Comparison of ENCODE assay signal across 18 cellular contexts in genomic region chr2:926259-926780, GRCh38. TPM values are rescaled to one million over a fixed set of nuclear protein-coding genes. Genes with fewer than 3 reads are reported as not detected.
DNase-seq lines count a peak whose midpoint lies in the region; ATAC-seq, FAIRE-seq and TF ChIP-seq lines count a peak whose summit lies in the region.
"Had no signal": no experiment of that assay in that cellular context is flagged by ENCODE, and none has a peak within 500 bp of the region (broad histone marks: within the 10 kb centered on the region; RNA-seq: fewer than 3 reads in every experiment).

No MANE protein-coding gene starts in this region.

- intact Hi-C loops in Right ventricle myocardium superior (cut with DNase I): no loop called here

- H3K79me2 ChIP-seq in GM23338 (replicated peaks; ENCODE audit: insufficient read depth) (no peaks in the 10 kb centered on the region), H1 (ENCODE audit: control insufficient read depth in 1 of 2, insufficient read depth in 2 of 2, low read length in 2 of 2) (no peaks in the 10 kb centered on the region)

- H3K27me3 ChIP-seq in right atrium auricular region (no peaks in the 10 kb centered on the region), GM23338 (ENCODE audit: insufficient read depth) (peaks cover 11% of the 10 kb centered on the region; the same call in 1 of the 2 replicates), H1 (replicated peaks in 1 of 4; ENCODE audit: control insufficient read depth in 3 of 4, extremely low read depth in 1 of 4, insufficient read depth in 3 of 4, low read length in 3 of 4) (peaks cover 0 to 7% (median 2%) of the 10 kb centered on the region in 4 experiments; a peak in 3 of 7 replicates), MG63 (no peaks in the 10 kb centered on the region)
- H3K27me3 ChIP-seq: BLaER1 had no signal

- TF ChIP-seq EP300 in H1 (IDR thresholded peaks at IDR 0.05; ENCODE audit: borderline replicate concordance in 1 of 2, low read depth in 2 of 2, low read length in 2 of 2): no peak

- H3K9me3 Mint-ChIP-seq in GM23338 (peaks cover 21% of the 10 kb centered on the region), HFFc6 (peaks cover 17% of the 10 kb centered on the region)
- H3K9me3 Mint-ChIP-seq: CD4-positive, alpha-beta memory T cell had no signal

- H2BK5ac ChIP-seq in H1 (ENCODE audit: low read depth, low read length): peak overlapping the region; percentile 94; the same call in 1 of the 2 replicates

- ATAC-seq in Right ventricle myocardium superior (ENCODE audit: poor library complexity) (peak; percentile 73), GM23338 (no peak)
- ATAC-seq: GM12878 had no signal

- TF ChIP-seq CTCF in right atrium auricular region (IDR thresholded peaks at IDR 0.05) (no peak), GM23338 (conservative IDR thresholded peaks at IDR 0.05; ENCODE audit: low read depth in 2 of 2) (no peak), H1 (IDR thresholded peaks at IDR 0.05; ENCODE audit: control extremely low read depth in 1 of 3, insufficient read depth in 1 of 3, low read depth in 1 of 3, low read length in 3 of 3) (no peak), HFFc6 (IDR thresholded peaks at IDR 0.05) (no peak)

- H2BK120ac ChIP-seq in H1 (replicated peaks; ENCODE audit: low read depth, low read length): peak overlapping the region; percentile 16

- no peak overlapping the region for H3K9ac ChIP-seq in H1 (replicated peaks in 1 of 4; ENCODE audit: extremely low read depth in 1 of 4, low read depth in 3 of 4, low read length in 3 of 4)
- H3K9ac ChIP-seq: BLaER1 had no signal

- no peak overlapping the region for H4K8ac ChIP-seq in H1 (ENCODE audit: extremely low read depth, insufficient read depth, low read length)

- 90% methylated on average over 12 of the region's 12 CpGs; no CpG with 5 or more reads in 1 of the 2 experiments for WGBS in H1 (ENCODE audit: extremely low coverage in 1 of 2, insufficient coverage in 1 of 2, insufficient read length in 1 of 2, insufficient replicate concordance in 2 of 2, low coverage in 1 of 2, low lambda C conversion rate in 2 of 2, missing lambda C conversion rate in 1 of 2), 2 experiments

- H3K56ac ChIP-seq in H1 (replicated peaks; ENCODE audit: insufficient read length, low read depth, low read length): no peak overlapping the region

- FAIRE-seq in H1 (lab: Jason Lieb, UNC): no peak
- FAIRE-seq: GM12878, HTR-8/SVneo had no signal

- H3K4me2 ChIP-seq in GM23338: peak overlapping the region; percentile 4; the same call in 1 of the 2 replicates
- no peak overlapping the region for H3K4me2 ChIP-seq in H1 (ENCODE audit: insufficient read depth in 1 of 2, low read depth in 2 of 2, low read length in 2 of 2)
- H3K4me2 ChIP-seq: BLaER1 had no signal

- H3K4me3 ChIP-seq in right atrium auricular region (no peak overlapping the region), GM23338 (no peak overlapping the region), H1 (ENCODE audit: extremely low read depth in 1 of 4, insufficient read depth in 2 of 4, low read depth in 3 of 4, low read length in 4 of 4) (no peak overlapping the region), MG63 (no peak overlapping the region)
- H3K4me3 ChIP-seq: BLaER1, GM12878, HAP-1 had no signal

- H3K79me1 ChIP-seq in H1 (ENCODE audit: low read depth, low read length): no peaks in the 10 kb centered on the region

- 0 out of 2 replicates have a peak, but pooled peaks cover 4% of the 10 kb centered on the region for H3K9me2 ChIP-seq in GM23338 (ENCODE audit: insufficient read depth)

- TF ChIP-seq POLR2A in H1 (IDR thresholded peaks at IDR 0.05; ENCODE audit: control extremely low read depth in 1 of 2, low read depth in 2 of 2, low read length in 2 of 2): no peak

- H3K4me1 Mint-ChIP-seq in GM23338 (peaks cover 33% of the 10 kb centered on the region), HFFc6 (ENCODE audit: low read depth) (no peaks in the 10 kb centered on the region)
- H3K4me1 Mint-ChIP-seq: CD14-positive monocyte had no signal

- H2BK20ac ChIP-seq in H1 (ENCODE audit: low read length): peak overlapping the region; percentile 15; the same call in 1 of the 2 replicates

- DNase-seq in Right ventricle myocardium superior (no peak), right atrium auricular region (ENCODE audit: low spot score) (no peak), GM23338 (ENCODE audit: low spot score) (no peak), H1 (ENCODE audit: low read depth in 1 of 2, low spot score in 2 of 2) (no peak), HFFc6 (no peak), MG63 (no peak)
- DNase-seq in stimulated activated CD4-positive, alpha-beta T cell treated with anti-CD3 and anti-CD28 coated beads, Interleukin-4, amount 100 ng/mL, for 24 hours: no peak
- DNase-seq: 8988T; CD4-positive, alpha-beta memory T cell; DMS153; DMS79; IMR-90 had no signal

- no peak overlapping the region for H3K23ac ChIP-seq in H1 (ENCODE audit: insufficient read length)

- H3F3A ChIP-seq in GM23338 (replicated peaks; ENCODE audit: low read depth): peaks cover 15% of the 10 kb centered on the region

- no peak overlapping the region for H3K27ac ChIP-seq in right atrium auricular region
- H3K27ac ChIP-seq in GM23338 (ENCODE audit: low read depth): no peak overlapping the region
- no peak overlapping the region for H3K27ac ChIP-seq in H1 (ENCODE audit: low read depth, low read length)
- H3K27ac ChIP-seq: BLaER1 had no signal

- peak overlapping the region; percentile 60 for H3K18ac ChIP-seq in H1 (ENCODE audit: extremely low read depth, low read length)

- POLR2A ChIA-PET in H1 (lab: Charles Lee; ENCODE audit: partially characterized antibody): no interaction called here

- H3K4me3 Mint-ChIP-seq in GM23338 (no peak overlapping the region), HFFc6 (no peak overlapping the region)
- H3K4me3 Mint-ChIP-seq: CD14-positive monocyte; CD4-positive, alpha-beta memory T cell had no signal

- no peaks in the 10 kb centered on the region for H3K4me1 ChIP-seq in right atrium auricular region
- peaks cover 29% of the 10 kb centered on the region for H3K4me1 ChIP-seq in GM23338 (ENCODE audit: insufficient read depth)
- peaks cover 7 to 20% (median 19%) of the 10 kb centered on the region in 4 experiments; a peak in 6 of 7 replicates for H3K4me1 ChIP-seq in H1 (replicated peaks in 1 of 4; ENCODE audit: control insufficient read depth in 3 of 4, insufficient read depth in 4 of 4, low read length in 3 of 4)
- H3K4me1 ChIP-seq: BLaER1 had no signal

- H4K91ac ChIP-seq in H1 (replicated peaks; ENCODE audit: insufficient read length, low read length): peak overlapping the region; percentile 61

- no peaks in the 10 kb centered on the region for H3K23me2 ChIP-seq in H1 (ENCODE audit: low read depth, low read length)

- H3K27ac Mint-ChIP-seq in GM23338 (no peak overlapping the region), HFFc6 (no peak overlapping the region)
- H3K27ac Mint-ChIP-seq: CD14-positive monocyte; CD4-positive, alpha-beta memory T cell had no signal

- CTCF ChIA-PET in H1 (lab: Charles Lee; ENCODE audit: partially characterized antibody): interaction anchor here (0.7 to 1.0 kb wide), 2 partner anchors 34 to 58 kb away, joined by 3 to 4 read pairs; no protein-coding TSS in a partner anchor

- H4K20me1 ChIP-seq in GM23338 (replicated peaks; ENCODE audit: insufficient read depth) (no peaks in the 10 kb centered on the region), H1 (replicated peaks in 1 of 2; ENCODE audit: control insufficient read depth in 1 of 2, insufficient read depth in 2 of 2, low read length in 2 of 2) (no peaks in the 10 kb centered on the region)
- H4K20me1 ChIP-seq: BLaER1 had no signal

- H3K14ac ChIP-seq in H1 (ENCODE audit: insufficient read length): no peak overlapping the region

- no peak overlapping the region for H3K4ac ChIP-seq in H1 (replicated peaks; ENCODE audit: insufficient read length, low read depth, low read length)

- H3K27me3 Mint-ChIP-seq in GM23338 (ENCODE audit: insufficient read depth, low read depth, poor library complexity) (peaks cover 26% of the 10 kb centered on the region), HFFc6 (ENCODE audit: insufficient read depth) (peaks cover 5% of the 10 kb centered on the region)

- H2AFZ ChIP-seq in GM23338 (no peak overlapping the region), H1 (ENCODE audit: low read length) (no peak overlapping the region)

- peak overlapping the region; percentile 56; the same call in 1 of the 2 replicates for H2AK5ac ChIP-seq in H1 (ENCODE audit: low read depth, low read length)

- peak overlapping the region; percentile 93; the same call in 1 of the 2 replicates for H2BK12ac ChIP-seq in H1 (ENCODE audit: low read depth, low read length)

- no peak for TF ChIP-seq RAD21 in H1 (IDR thresholded peaks at IDR 0.05 in 1 of 2, conservative IDR thresholded peaks at IDR 0.05 in 1 of 2; ENCODE audit: low read depth in 2 of 2, low read length in 2 of 2)

- H3K36me3 Mint-ChIP-seq in GM23338 (ENCODE audit: low read depth) (peaks cover 17% of the 10 kb centered on the region), HFFc6 (ENCODE audit: low read depth) (peaks cover 5% of the 10 kb centered on the region; the same call in 1 of the 2 replicates)
- H3K36me3 Mint-ChIP-seq: CD14-positive monocyte; CD4-positive, alpha-beta memory T cell had no signal

- peak overlapping the region; percentile 83; the same call in 1 of the 2 replicates for H2BK15ac ChIP-seq in H1 (ENCODE audit: low read length)

- H3K36me3 ChIP-seq in right atrium auricular region: no peaks in the 10 kb centered on the region
- no peaks in the 10 kb centered on the region for H3K36me3 ChIP-seq in GM23338 (ENCODE audit: insufficient read depth)
- no peaks in the 10 kb centered on the region for H3K36me3 ChIP-seq in H1 (ENCODE audit: control insufficient read depth in 2 of 4, insufficient read depth in 4 of 4, low read length in 3 of 4)
- H3K36me3 ChIP-seq in MG63: no peaks in the 10 kb centered on the region
- H3K36me3 ChIP-seq: BLaER1, HAP-1 had no signal

- H3K9me3 ChIP-seq in right atrium auricular region (no peaks in the 10 kb centered on the region), H1 (ENCODE audit: insufficient read depth in 2 of 2, low read depth in 1 of 2, low read length in 1 of 2) (peaks cover 10 to 11% of the 10 kb centered on the region in 2 experiments; a peak in 2 of 4 replicates), MG63 (no peaks in the 10 kb centered on the region)
- H3K9me3 ChIP-seq: HAP-1 had no signal

- no peak overlapping the region for H4K5ac ChIP-seq in H1 (ENCODE audit: insufficient read length, low read depth, low read length)

RNA-seq across cellular contexts. Expression of gene SNTG2, which starts 24.3 kb away (rescaled TPM):
- total RNA-seq in Right ventricle myocardium superior (0.73 TPM), right atrium auricular region (1 to 10 TPM in 1 of 2 donors, not detected in 1; 2.4 TPM)
- 56.0 and 60.4 TPM in 2 replicates for total RNA-seq in GM23338 (2014; rRNA removed; shearing (Covaris generic))
- polyA plus RNA-seq in GM23338 (2016; fragmentation: Nextera tagmentation; extraction: Ambion mirVana) (21.6 and 27.5 TPM in 2 replicates), H1 (2011; rRNA removed) (6.6 TPM in 2 replicates)
- 14.3 and 18.1 TPM in 2 replicates for total RNA-seq in H1 (2021; fragmentation: NEBNext Ultra II Directional; extraction: Animal tissue kit (Norgen Biotek cat#: 25700))
- 8.8 TPM for polyA plus RNA-seq in H1 (2011; cell fraction: cytosol; rRNA removed)
- 24.3 TPM for polyA plus RNA-seq in H1 (2011; cell fraction: nucleus; rRNA removed)
- polyA plus RNA-seq in H1 (2012, experiment 1 of 2): 7.4 to 10.4 TPM (median 9.0 TPM) in 4 replicates
- 4.1 TPM for polyA plus RNA-seq in H1 (2012, experiment 2 of 2)
- polyA plus RNA-seq in H1 (2013, experiment 1 of 2): 4.3 TPM
- 5.0 TPM for polyA plus RNA-seq in H1 (2013, experiment 2 of 2)
- polyA minus RNA-seq in H1 (2011; rRNA and poly(A)+ RNA removed): 21.3 and 26.6 TPM in 2 replicates
- 17.2 TPM for polyA minus RNA-seq in H1 (2011; cell fraction: cytosol; rRNA and poly(A)+ RNA removed)
- polyA minus RNA-seq in H1 (2011; cell fraction: nucleus; rRNA and poly(A)+ RNA removed): 62.8 TPM
- total RNA-seq in HFFc6 (2021; fragmentation: NEBNext Ultra II Directional; extraction: Animal tissue kit (Norgen Biotek cat#: 25700)): not detected
- not detected in 2 replicates for total RNA-seq in MG63 (2014; rRNA removed; shearing (Covaris generic); ENCODE audit: low replicate concordance)
- total RNA-seq: GM12878, H4 had no signal
- polyA plus RNA-seq: CD14-positive monocyte, GM12878 had no signal
